In the genomic region with DNA sequence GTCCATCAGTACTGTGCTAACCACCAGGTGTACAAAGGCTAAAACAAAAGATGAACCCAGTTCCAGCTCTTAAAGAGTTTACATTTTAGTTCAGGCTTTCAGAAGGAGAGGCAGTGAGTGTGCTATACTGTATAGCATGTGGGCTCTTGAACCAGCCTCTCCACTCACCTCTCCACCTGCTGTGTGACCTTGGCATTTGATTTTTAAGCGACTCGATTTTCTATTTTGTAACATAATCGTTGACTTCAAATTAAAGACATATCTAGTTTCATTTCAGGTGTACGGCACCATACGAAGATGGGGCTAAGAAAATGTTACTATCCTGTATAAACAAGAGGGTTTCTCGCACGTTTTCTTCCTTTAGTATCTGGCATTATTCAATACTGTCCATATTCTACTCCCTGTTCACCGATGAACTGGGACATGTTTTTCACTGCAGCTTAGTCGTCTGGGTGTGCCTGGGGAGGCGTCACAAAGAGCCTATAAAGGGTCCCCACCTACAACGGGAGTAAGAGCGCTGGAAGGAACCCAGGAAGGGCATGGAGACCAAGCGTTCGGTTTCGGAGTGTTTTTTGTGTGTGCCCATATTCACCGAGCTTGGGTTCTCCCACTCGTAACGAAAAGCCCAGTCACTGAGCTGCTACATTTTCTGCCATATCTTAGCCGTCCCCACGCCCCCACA, we compare ENCODE assay signal across 8 cellular contexts. TPM values are rescaled to one million over a fixed set of nuclear protein-coding genes. Genes with fewer than 3 reads are reported as not detected.
DNase-seq lines count a peak whose midpoint lies in the region; ATAC-seq and TF ChIP-seq lines count a peak whose summit lies in the region.

No MANE protein-coding gene starts in this region.

- intact Hi-C loops in left colon (cut with DNase I, micrococcal nuclease) = no loop called here

- peak overlapping the region; percentile 91 for H3K4me3 ChIP-seq in AG04449 (ENCODE audit: low read depth, low read length)
- H3K4me3 ChIP-seq in brain microvascular endothelial cell (ENCODE audit: low read depth, low read length) = peak overlapping the region; percentile 91

- in situ Hi-C loops in brain microvascular endothelial cell (cut with HindIII; ENCODE audit: low pct_ligation_motif_present, low sequenced_read_pairs) = no loop called here

- CTCF ChIA-PET in AG04449 (lab: Yijun Ruan, JAX) = interaction anchor here (0.7 to 2.2 kb wide), 14 partner anchors 8 to 538 kb away, joined by 3 to 7 read pairs (median 4); a partner anchor contains a TSS

- POLR2A ChIA-PET in AG04449 (lab: Yijun Ruan, JAX) = interaction anchor here (1.8 kb wide), 1 partner anchor 8 kb away, joined by 9 read pairs; no protein-coding TSS in a partner anchor

- no peaks in the 10 kb centered on the region for H3K27me3 ChIP-seq in brain microvascular endothelial cell (replicated peaks)

- DNase-seq in AG04449 (ENCODE audit: low read depth, low spot score) = no peak
- DNase-seq in NCI-H510A (lab: John Stamatoyannopoulos, UW) = peak; percentile 63
- DNase-seq in brain microvascular endothelial cell = no peak
- peak in 1 of 2 donors; percentile 8 for DNase-seq in left colon
- no peak for DNase-seq in T-helper 9 cell

- no peaks in the 10 kb centered on the region for H3K36me3 ChIP-seq in brain microvascular endothelial cell (replicated peaks)

- ATAC-seq in GM18867 (IDR thresholded peaks at IDR 0.05; ENCODE audit: unreplicated experiment) (peak; percentile 18), HG03095 (IDR thresholded peaks at IDR 0.05; ENCODE audit: unreplicated experiment) (peak; percentile 8), left colon (peak; percentile 68)

- H3K27ac ChIP-seq in brain microvascular endothelial cell (peak overlapping the region; percentile 96), temporal lobe (ENCODE audit: low read depth, low read length) (peak overlapping the region; percentile 79)

- TF ChIP-seq CTCF in AG04449 (IDR thresholded peaks at IDR 0.05; ENCODE audit: insufficient read depth, low read length, missing control alignments) = no peak
- no peak for TF ChIP-seq CTCF in brain microvascular endothelial cell (IDR thresholded peaks at IDR 0.05; ENCODE audit: low read depth, low read length, missing control alignments)

RNA-seq across cellular contexts. Expression of a gene that starts 0.8 kb away (rescaled TPM):
- total RNA-seq in left colon (10 to 100 TPM; 55.3 to 61.2 TPM), temporal lobe (89.5 TPM)

Comparison
In these comparisons a context has a peak if more than half of its experiments do, and no peak if none do; other contexts are left out.
1. ATAC-seq: peak in every context shown above with its lines; median percentile 68 in left colon; 18 in GM18867; 8 in HG03095.